In the genomic region with DNA sequence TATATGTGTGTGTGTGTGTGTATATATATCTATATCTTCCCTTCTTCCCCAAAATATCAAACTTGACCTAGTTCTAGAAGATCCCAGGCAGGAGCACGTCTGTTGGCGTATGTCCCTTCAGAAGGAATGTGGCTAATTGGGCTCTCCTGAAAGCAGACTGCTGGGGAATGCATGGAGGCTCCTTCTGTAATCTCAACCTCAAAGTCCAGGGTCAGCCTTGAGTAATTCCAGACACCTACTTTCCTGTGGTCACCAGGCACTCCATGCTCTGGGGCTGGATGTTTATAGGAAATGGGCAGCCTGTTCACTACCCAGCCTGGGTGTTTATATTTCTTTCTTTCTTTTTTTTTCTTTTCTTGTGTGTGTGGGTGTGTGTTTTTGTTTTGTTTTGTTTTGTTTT, we compare ENCODE assay signal across 21 cellular contexts. TPM values are rescaled to one million over a fixed set of nuclear protein-coding genes. Genes with fewer than 3 reads are reported as not detected.
DNase-seq lines count a peak whose midpoint lies in the region; ATAC-seq and TF ChIP-seq lines count a peak whose summit lies in the region.
"Had no signal": no experiment of that assay in that cellular context is flagged by ENCODE, and none has a peak within 500 bp of the region (broad histone marks: within the 10 kb centered on the region; RNA-seq: fewer than 3 reads in every experiment).

No MANE protein-coding gene starts in this region.

- no peaks in the 10 kb centered on the region for H3K9me1 ChIP-seq in IMR-90 (ENCODE audit: insufficient read depth, low read length)

- no peaks in the 10 kb centered on the region for H3K4me1 ChIP-seq in IMR-90 (ENCODE audit: control insufficient read depth, insufficient read depth, low read length)
- peaks cover 4% of the 10 kb centered on the region for H3K4me1 ChIP-seq in ovary (ENCODE audit: insufficient read depth)
- H3K4me1 ChIP-seq: left ventricle myocardium inferior had no signal

- H3K9ac ChIP-seq in IMR-90 (ENCODE audit: low read depth, low read length): no peak overlapping the region

- no peak overlapping the region for H3K23ac ChIP-seq in IMR-90 (ENCODE audit: low read depth, low read length)

- H3K9me3 ChIP-seq in IMR-90 (ENCODE audit: control insufficient read depth, insufficient read depth, low read length): no peaks in the 10 kb centered on the region
- H3K9me3 ChIP-seq in ovary: no peaks in the 10 kb centered on the region
- H3K9me3 ChIP-seq: left ventricle myocardium inferior, MG63 had no signal

- no peak overlapping the region for H2BK15ac ChIP-seq in IMR-90 (ENCODE audit: low read depth, low read length)

- no peaks in the 10 kb centered on the region for H3K36me3 ChIP-seq in IMR-90 (ENCODE audit: control insufficient read depth, insufficient read depth, low read length)
- H3K36me3 ChIP-seq in ovary: no peaks in the 10 kb centered on the region
- H3K36me3 ChIP-seq: left ventricle myocardium inferior, MG63 had no signal

- POLR2A ChIA-PET in IMR-90 (lab: Charles Lee; ENCODE audit: unreplicated experiment): no interaction called here

- no peak overlapping the region for H3K4me2 ChIP-seq in IMR-90 (ENCODE audit: low read depth, low read length)

- H2AK5ac ChIP-seq in IMR-90 (ENCODE audit: low read depth, low read length): no peak overlapping the region

- no peak overlapping the region for H4K8ac ChIP-seq in IMR-90 (ENCODE audit: low read depth in 2 of 2, low read length in 2 of 2)

- H3K27ac ChIP-seq in IMR-90 (ENCODE audit: insufficient read depth, low read length) (no peak overlapping the region), ovary (peak overlapping the region in 1 of 2 donors; percentile 43)
- H3K27ac ChIP-seq: left ventricle myocardium inferior had no signal

- WGBS in IMR-90 (ENCODE audit: extremely low coverage in 2 of 2, insufficient read length in 1 of 2), 2 experiments: no CpG with 5 or more reads among the region's 2 CpGs
- 13 to 25% (median 19%) methylated on average over 2 of the region's 2 CpGs for WGBS in ovary, 3 donors

- no TSS peak for BruUV-seq in IMR-90 (replicated peaks; lab: Mats Ljungman, UMichigan)

- H4K5ac ChIP-seq in IMR-90 (ENCODE audit: low read depth, low read length): no peak overlapping the region

- H2AFZ ChIP-seq in IMR-90 (replicated peaks; ENCODE audit: low read length, poor library complexity): no peak overlapping the region

- TF ChIP-seq POLR2A in IMR-90 (IDR thresholded peaks at IDR 0.05; ENCODE audit: low read depth, low read length) (no peak), ovary (IDR thresholded peaks at IDR 0.05) (no peak)

- no peak overlapping the region for H3K4ac ChIP-seq in IMR-90 (ENCODE audit: low read depth, low read length)

- no peak for TF ChIP-seq RAD21 in IMR-90 (IDR thresholded peaks at IDR 0.05; ENCODE audit: low read length)

- no peaks in the 10 kb centered on the region for H4K20me1 ChIP-seq in IMR-90 (ENCODE audit: insufficient read depth, low read length)

- H2BK120ac ChIP-seq in IMR-90 (ENCODE audit: low read depth, low read length): no peak overlapping the region

- no peak overlapping the region for H2AK9ac ChIP-seq in IMR-90 (replicated peaks; ENCODE audit: low read depth, low read length, poor library complexity)

- TF ChIP-seq EP300 in ovary (IDR thresholded peaks at IDR 0.05): no peak

- TF ChIP-seq CTCF in AG10803 (conservative IDR thresholded peaks at IDR 0.05; ENCODE audit: low read length): no peak
- no peak for TF ChIP-seq CTCF in IMR-90 (conservative IDR thresholded peaks at IDR 0.05; ENCODE audit: low read depth, low read length)
- TF ChIP-seq CTCF in fibroblast of villous mesenchyme (IDR thresholded peaks at IDR 0.05; ENCODE audit: insufficient read depth, low read depth, low read length): no peak
- no peak for TF ChIP-seq CTCF in ovary (IDR thresholded peaks at IDR 0.05)

- no peak overlapping the region for H3K18ac ChIP-seq in IMR-90 (ENCODE audit: low read depth, low read length)

- in situ Hi-C loops in IMR-90 (cut with MboI; ENCODE audit: low sequenced_read_pairs): no loop called here

- intact Hi-C loops in IMR-90 (cut with micrococcal nuclease) (no loop called here), ovary (cut with DNase I) (no loop called here)

- CTCF ChIA-PET in IMR-90 (lab: Yijun Ruan, JAX): no interaction called here

- H3K4me3 ChIP-seq in AG10803 (ENCODE audit: low read length) (no peak overlapping the region), IMR-90 (ENCODE audit: insufficient read depth, low read depth, low read length) (no peak overlapping the region), fibroblast of villous mesenchyme (ENCODE audit: low read depth, low read length) (no peak overlapping the region), ovary (no peak overlapping the region)
- H3K4me3 ChIP-seq: left ventricle myocardium inferior, MG63 had no signal

- DNase-seq in AG10803 (ENCODE audit: low read depth) (peak; percentile 55), IMR-90 (peak; percentile 20), fibroblast of villous mesenchyme (ENCODE audit: low read depth) (peak; percentile 95), ovary (peak in 4 of 5 donors; percentile 21 to 57 (median 45))
- DNase-seq in activated T-cell treated with anti-CD3 and anti-CD28 coated beads, Interleukin-2, amount 50 U/mL, for 1 hour: no peak
- DNase-seq: activated effector memory CD4-positive, alpha-beta T cell treated with anti-CD3 and anti-CD28 coated beads, Interleukin-2, amount 50 U/mL, for 16 hours; amygdala; foreskin melanocyte; left ventricle myocardium inferior; MG63; NCI-H1694 treated with DMSO at 0.1 percent for 48 hours; SHP77 treated with DMSO at 0.1 percent for 48 hours; stimulated activated CD4-positive, alpha-beta T cell treated with anti-CD3 and anti-CD28 coated beads, Interleukin-15, amount 100 ng/mL, for 24 hours; stimulated activated naive CD8-positive, alpha-beta T cell treated with anti-CD3 and anti-CD28 coated beads, Interleukin-15, Interleukin-2, amounts not matched to agents 100 U/mL and 50 U/mL, for 24 hours had no signal

- H3K56ac ChIP-seq in IMR-90 (ENCODE audit: extremely low read depth, insufficient read depth, low read length): no peak overlapping the region

- peaks cover 1% of the 10 kb centered on the region; the same call in 1 of the 2 replicates for H3K27me3 ChIP-seq in IMR-90 (ENCODE audit: control insufficient read depth, insufficient read depth, low read length)
- H3K27me3 ChIP-seq in ovary: no peaks in the 10 kb centered on the region
- H3K27me3 ChIP-seq: MG63 had no signal

- H2BK20ac ChIP-seq in IMR-90 (ENCODE audit: low read depth, low read length): no peak overlapping the region

- ATAC-seq in IMR-90 (ENCODE audit: low read depth): peak; percentile 66
- no peak for ATAC-seq in HG03108 (IDR thresholded peaks at IDR 0.05; ENCODE audit: unreplicated experiment)
- no peak for ATAC-seq in HG02571 (IDR thresholded peaks at IDR 0.05; ENCODE audit: unreplicated experiment)
- ATAC-seq in HG03039 (IDR thresholded peaks at IDR 0.05; ENCODE audit: unreplicated experiment): no peak
- ATAC-seq: activated CD4-positive, CD25-positive, alpha-beta regulatory T cell treated with anti-CD3 and anti-CD28 coated beads, Interleukin-2, amount 50 U/mL, for 24 hours; natural killer cell treated with Interleukin-12 subunit alpha and Interleukin-12 subunit beta and Interleukin-15 and Interleukin-18, amount 100 ng/mL, for 72 hours; stimulated activated naive CD8-positive, alpha-beta T cell treated with anti-CD3 and anti-CD28 coated beads, Interleukin-15, Interleukin-2, amounts not matched to agents 100 U/mL and 50 U/mL, for 24 hours had no signal

- no peak overlapping the region for H2BK5ac ChIP-seq in IMR-90 (ENCODE audit: low read depth, low read length, poor library complexity, severe bottlenecking)

- no peak overlapping the region for H4K91ac ChIP-seq in IMR-90 (ENCODE audit: insufficient read depth, low read depth, low read length)

- dilution Hi-C loops in IMR-90 (cut with HindIII; ENCODE audit: low sequenced_read_pairs, unreplicated experiment): no loop called here

- no peaks in the 10 kb centered on the region for H3K79me1 ChIP-seq in IMR-90 (ENCODE audit: low read depth in 1 of 2, low read length in 2 of 2)

- H3K14ac ChIP-seq in IMR-90 (replicated peaks; ENCODE audit: low read depth, low read length): no peak overlapping the region

TF ChIP-seq in IMR-90, 13 proteins besides CTCF, POLR2A, EP300 and RAD21:
- TF ChIP-seq RCOR1 (IDR thresholded peaks at IDR 0.05; ENCODE audit: insufficient replicate concordance, low read length): no peak
- TF ChIP-seq SMC3 (IDR thresholded peaks at IDR 0.05; ENCODE audit: low read depth, low read length): no peak
- no peak for TF ChIP-seq MAFK (IDR thresholded peaks at IDR 0.05; ENCODE audit: low read depth, low read length)
- TF ChIP-seq MXI1 (IDR thresholded peaks at IDR 0.05; ENCODE audit: borderline replicate concordance, low read depth, low read length): no peak
- no peak for TF ChIP-seq RFX5 (IDR thresholded peaks at IDR 0.05; ENCODE audit: low read depth, low read length)
- TF ChIP-seq CHD1 (IDR thresholded peaks at IDR 0.05; ENCODE audit: low read depth, low read length): no peak

RNA-seq across cellular contexts. Expression of a gene that starts 13.4 kb away (rescaled TPM):
- total RNA-seq in IMR-90 (2012; rRNA removed) (not detected in 2 replicates), fibroblast of villous mesenchyme (not detected in 2 replicates), ovary (1 to 10 TPM in 2 of 7 donors, under 1 TPM in 5; 0.45 to 2.5 (median 0.83) TPM)
- polyA plus RNA-seq in IMR-90 (2012; rRNA removed) (not detected in 2 replicates), ovary (1 to 10 TPM; 1.0 to 1.1 TPM)
- polyA plus RNA-seq in IMR-90 (2012; cell fraction: cytosol; rRNA removed): not detected in 2 replicates
- not detected in 2 replicates for polyA plus RNA-seq in IMR-90 (2012; cell fraction: nucleus; rRNA removed; ENCODE audit: low replicate concordance)
- total RNA-seq: G401; left ventricle myocardium inferior; natural killer cell treated with Interleukin-12 subunit alpha and Interleukin-12 subunit beta and Interleukin-15 and Interleukin-18, amount 100 ng/mL, for 72 hours; NCI-H460 had no signal
